ENCODE assay signal across 19 cellular contexts in genomic region chr17:68161644-68162428, GRCh38.
A peak's percentile ranks its signal among the peaks of the same experiment; 100 is the strongest.
DNase-seq lines count a peak whose midpoint lies in the region; ATAC-seq, FAIRE-seq and TF ChIP-seq lines count a peak whose summit lies in the region.
"Had no signal": no experiment of that assay in that cellular context is flagged by ENCODE, and none has a peak within 500 bp of the region (broad histone marks: within the 10 kb centered on the region; RNA-seq: fewer than 3 reads in every experiment).

No MANE protein-coding gene starts in this region.

- no peak overlapping the region for H3K4me2 ChIP-seq in parathyroid adenoma (ENCODE audit: low read length)

- TF ChIP-seq CTCF in parathyroid adenoma (IDR thresholded peaks at IDR 0.05): no peak
- no peak for TF ChIP-seq CTCF in testis (IDR thresholded peaks at IDR 0.05)

- no peak overlapping the region for H2AFZ ChIP-seq in parathyroid adenoma

- H3K4me1 ChIP-seq in parathyroid adenoma (no peaks in the 10 kb centered on the region), testis (no peaks in the 10 kb centered on the region)
- H3K4me1 ChIP-seq: breast epithelium, suprapubic skin had no signal

- intact Hi-C loops in Right ventricle myocardium superior (cut with DNase I) (no loop called here), testis (cut with DNase I; ENCODE audit: low total_unique reads) (no loop called here)

- TF ChIP-seq POLR2A in testis (IDR thresholded peaks at IDR 0.05) (no peak), GM18505 (IDR thresholded peaks at IDR 0.05; ENCODE audit: borderline replicate concordance, extremely low read depth, insufficient read depth, insufficient read length) (no peak)

- no peaks in the 10 kb centered on the region for H3K79me2 ChIP-seq in parathyroid adenoma

- ATAC-seq in Right ventricle myocardium superior (ENCODE audit: poor library complexity): peak; percentile 73
- ATAC-seq in GM18505 (IDR thresholded peaks at IDR 0.05; ENCODE audit: unreplicated experiment): no peak
- ATAC-seq: activated CD4-positive, CD25-positive, alpha-beta regulatory T cell treated with anti-CD3 and anti-CD28 coated beads, Interleukin-2, amount 50 U/mL, for 24 hours had no signal

- H3K4me3 ChIP-seq in parathyroid adenoma (ENCODE audit: low read depth, low read length) (no peak overlapping the region), testis (no peak overlapping the region)
- H3K4me3 ChIP-seq: breast epithelium, SK-N-MC, suprapubic skin had no signal

- no peak overlapping the region for H3K9ac ChIP-seq in parathyroid adenoma

- DNase-seq in EH (ENCODE audit: low read depth) (peak; percentile 42), RCC 7860 (ENCODE audit: low spot score) (peak; percentile 62), Right ventricle myocardium superior (peak; percentile 55), D341Med (ENCODE audit: low spot score) (no peak), testis (no peak), SHP77 (lab: John Stamatoyannopoulos, UW) (no peak)
- DNase-seq: activated naive CD8-positive, alpha-beta T cell treated with anti-CD3 and anti-CD28 coated beads for 36 hours; CD4-positive, alpha-beta T cell; NCI-H1417 treated with DMSO at 0.1 percent for 48 hours; NCI-H774; T-helper 9 cell had no signal

- WGBS in testis, 2 donors: 76 to 93% methylated on average over 11 to 12 of the region's 12 CpGs

- H3K27ac ChIP-seq in parathyroid adenoma: peak overlapping the region; percentile 27
- no peak overlapping the region for H3K27ac ChIP-seq in testis
- H3K27ac ChIP-seq: neutrophil, SK-N-MC, suprapubic skin had no signal

- FAIRE-seq in RCC 7860 (lab: Jason Lieb, UNC): peak; percentile 82
- FAIRE-seq: H54 had no signal

- no peaks in the 10 kb centered on the region for H3K27me3 ChIP-seq in parathyroid adenoma (ENCODE audit: control insufficient read depth, insufficient read depth, low read length)
- H3K27me3 ChIP-seq in testis: no peaks in the 10 kb centered on the region
- H3K27me3 ChIP-seq: breast epithelium, neutrophil, suprapubic skin had no signal

- H3K9me3 ChIP-seq in parathyroid adenoma (ENCODE audit: control insufficient read depth, low read length): no peaks in the 10 kb centered on the region
- H3K9me3 ChIP-seq in testis: no peaks in the 10 kb centered on the region
- H3K9me3 ChIP-seq: breast epithelium, neutrophil, suprapubic skin had no signal

- H3K36me3 ChIP-seq in parathyroid adenoma (ENCODE audit: control insufficient read depth, insufficient read depth, low read length) (no peaks in the 10 kb centered on the region), testis (ENCODE audit: low read depth, missing control alignments) (no peaks in the 10 kb centered on the region)
- H3K36me3 ChIP-seq: breast epithelium, neutrophil, suprapubic skin had no signal

Comparison
In these comparisons a context has a peak if more than half of its experiments do, and no peak if none do; other contexts are left out.
1. DNase-seq: peak in EH (single experiment), RCC 7860 (single experiment) and Right ventricle myocardium superior (single experiment); none in D341Med (single experiment), testis (single experiment) and SHP77 (0 of 2).